In the genomic region with DNA sequence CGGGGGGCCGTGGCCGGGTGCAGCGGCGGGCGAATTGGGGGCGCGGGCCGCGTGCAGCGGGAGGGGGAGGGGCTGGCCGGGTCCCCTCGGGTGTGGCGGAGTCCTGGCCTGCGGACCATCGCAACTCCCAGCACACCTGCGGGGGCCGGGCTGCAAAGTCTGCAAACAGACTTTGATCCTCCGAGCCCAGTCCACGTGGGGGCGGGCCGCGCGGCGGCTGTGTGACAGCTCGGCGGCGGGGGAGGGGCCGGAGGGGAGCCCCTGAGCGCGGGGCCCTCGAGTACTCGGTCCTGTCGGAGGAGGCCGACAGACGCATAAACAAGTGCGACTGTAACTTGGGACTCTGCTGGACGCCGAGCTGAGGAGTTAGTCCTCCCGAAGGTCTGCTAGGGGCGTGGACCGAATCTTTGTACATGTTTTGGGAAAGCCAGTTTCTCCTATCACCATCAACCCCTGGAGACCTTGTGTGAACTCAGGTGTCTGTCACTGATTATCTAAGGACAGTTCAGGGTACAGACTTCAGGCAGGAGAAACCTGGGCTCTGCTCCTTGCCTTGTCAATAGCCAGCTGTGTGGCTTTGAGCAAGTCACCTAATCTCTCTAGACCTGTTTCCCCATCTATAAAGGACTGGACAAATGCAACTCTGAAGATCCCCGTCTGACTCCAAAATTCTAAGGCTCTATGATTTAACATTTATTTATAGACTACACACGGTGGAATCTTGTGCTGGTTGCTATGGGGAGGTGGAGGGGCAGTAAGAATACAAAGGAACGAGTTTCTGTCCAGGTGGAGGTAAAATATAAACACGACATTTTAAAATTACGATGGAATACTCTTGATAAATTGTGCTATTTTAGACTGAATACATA, we compare ENCODE assay signal across 8 cellular contexts. TPM values are rescaled to one million over a fixed set of nuclear protein-coding genes. Genes with fewer than 3 reads are reported as not detected.
DNase-seq lines count a peak whose midpoint lies in the region; ATAC-seq lines count a peak whose summit lies in the region.

No MANE protein-coding gene starts in this region.

- ATAC-seq in GM19043 (IDR thresholded peaks at IDR 0.05; ENCODE audit: low read depth, unreplicated experiment) (peak; percentile 36), HG03103 (IDR thresholded peaks at IDR 0.05; ENCODE audit: low read depth, unreplicated experiment) (peak; percentile 37)

- peak overlapping the region; percentile 84 for H3K4me3 Mint-ChIP-seq in activated naive CD8-positive, alpha-beta T cell

- no peaks in the 10 kb centered on the region for H3K27me3 Mint-ChIP-seq in activated naive CD8-positive, alpha-beta T cell

- peak overlapping the region; percentile 80 for H3K27ac Mint-ChIP-seq in activated naive CD8-positive, alpha-beta T cell

- in situ Hi-C loops in Caki2 (cut with HindIII; ENCODE audit: low pct_unique_long_range_greater_than_20kb, low sequenced_read_pairs), result no loop called here

- peaks cover 33% of the 10 kb centered on the region for H3K4me1 Mint-ChIP-seq in activated naive CD8-positive, alpha-beta T cell (ENCODE audit: low read depth)

- peak overlapping the region; percentile 80 to 99 (median 93) for H3K4me3 ChIP-seq in skin epidermis

- H3K36me3 Mint-ChIP-seq in activated naive CD8-positive, alpha-beta T cell, result peaks cover under 1% of the 10 kb centered on the region

- no peaks in the 10 kb centered on the region for H3K9me3 Mint-ChIP-seq in activated naive CD8-positive, alpha-beta T cell (ENCODE audit: low read depth)

- DNase-seq in Caki2 (ENCODE audit: low read depth) (peak; percentile 46), NCI-H2227 treated with DMSO at 0.1 percent for 48 hours (lab: John Stamatoyannopoulos, UW) (peak; percentile 77), iPS DF 4.7 (ENCODE audit: extremely low read depth, low spot score) (peak; percentile 33), foreskin melanocyte (no peak)

- peak overlapping the region in 20 of 21 experiments; percentile 72 to 99 (median 92) for H3K27ac ChIP-seq in skin epidermis

RNA-seq across cellular contexts. Expression of gene SLC30A1, which starts 0.7 kb away (rescaled TPM):
- total RNA-seq in Caki2 (2014; rRNA removed; shearing (Covaris generic); ENCODE audit: low replicate concordance), result 18.4 and 19.0 TPM in 2 replicates
